Comparison of ENCODE assay signal across 1 cellular context in the genomic region with DNA sequence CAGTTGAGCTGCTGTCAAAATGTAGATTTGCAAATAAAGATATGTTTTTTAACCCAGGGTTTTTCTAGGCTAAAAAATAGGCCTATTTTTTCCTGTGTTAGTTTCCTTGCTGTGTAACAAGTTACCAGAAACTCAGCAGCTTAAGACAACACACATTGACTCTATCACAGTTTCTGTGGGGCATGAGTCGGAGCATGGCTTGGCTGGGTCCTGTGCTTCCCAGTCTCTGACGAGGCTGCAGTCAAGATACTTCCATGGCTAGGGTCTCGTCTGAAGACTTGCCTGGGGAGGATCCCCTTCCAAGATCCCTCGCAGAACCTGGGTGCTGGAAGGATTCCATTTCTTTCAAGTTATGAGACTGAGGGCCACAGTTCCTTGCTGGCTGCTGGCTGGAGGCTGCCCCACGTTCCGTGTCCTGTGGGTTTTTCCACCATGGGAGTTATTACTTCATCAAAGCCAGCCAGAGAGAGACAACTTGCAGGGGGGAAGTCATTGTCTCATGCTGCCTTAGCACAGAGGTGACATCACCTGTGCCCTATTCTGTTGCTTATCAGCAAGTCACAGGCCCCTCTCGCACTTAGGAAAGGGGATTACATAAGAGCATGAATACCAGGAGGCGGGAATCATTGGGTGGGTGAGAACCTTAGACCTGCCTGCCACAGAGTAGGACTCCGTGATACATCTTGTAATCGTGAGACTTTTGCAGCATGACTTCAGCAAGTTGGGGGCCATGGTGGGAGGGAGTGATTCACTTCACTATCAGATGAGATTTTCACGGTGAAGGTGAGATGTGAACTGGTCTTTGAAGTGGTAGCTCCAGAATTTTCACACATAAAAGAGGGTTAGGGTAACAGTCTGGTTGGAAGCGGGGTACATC.
TF ChIP-seq lines count a peak whose summit lies in the region.

No MANE protein-coding gene starts in this region.

TF ChIP-seq in K562, 482 proteins besides CTCF, POLR2A, EP300 and RAD21 (continued from another document and continues in another):
- TF ChIP-seq ZKSCAN8 (CRISPR knock-in tag; IDR thresholded peaks at IDR 0.05) (no peak), RFX5 (IDR thresholded peaks at IDR 0.05; ENCODE audit: low read depth, low read length) (no peak), SMARCE1 (IDR thresholded peaks at IDR 0.05) (peak; percentile 94), KHSRP (IDR thresholded peaks at IDR 0.05) (no peak), ZNF384 (IDR thresholded peaks at IDR 0.05; ENCODE audit: low read depth, low read length) (no peak), EGR1 (conservative IDR thresholded peaks at IDR 0.05) (peak; percentile 37; the same call in 1 of the 2 replicates), JUND (IDR thresholded peaks at IDR 0.05; ENCODE audit: borderline replicate concordance, low read depth, low read length) (peak; percentile 95), JUND (tag; IDR thresholded peaks at IDR 0.05; ENCODE audit: borderline replicate concordance, low read depth, low read length) (peak; percentile 95), SMARCC2 (IDR thresholded peaks at IDR 0.05; ENCODE audit: low read depth) (peak; percentile 85), ATF7 (IDR thresholded peaks at IDR 0.05) (peak; percentile 97), FOXA3 (CRISPR knock-in tag; conservative IDR thresholded peaks at IDR 0.05 in 1 of 2, IDR thresholded peaks at IDR 0.05 in 1 of 2) (no peak), HDAC2 (IDR thresholded peaks at IDR 0.05) (peak; percentile 80; the same call in 1 of the 2 replicates), KLF1 (tag; IDR thresholded peaks at IDR 0.05) (no peak), ATF1 (CRISPR knock-in tag; IDR thresholded peaks at IDR 0.05) (no peak), ATF1 (tag; IDR thresholded peaks at IDR 0.05) (peak; percentile 59), SUPT5H (IDR thresholded peaks at IDR 0.05) (no peak), CCNT2 (IDR thresholded peaks at IDR 0.05; ENCODE audit: borderline replicate concordance, extremely low read depth, insufficient read length, low read depth, low read length) (peak; percentile 71), ARID1B (IDR thresholded peaks at IDR 0.05) (peak; percentile 96), MAZ (CRISPR knock-in tag; conservative IDR thresholded peaks at IDR 0.05 in 1 of 2, IDR thresholded peaks at IDR 0.05 in 1 of 2) (0 out of 4 replicates have a peak, but pooled peaks of 1 of the 2 experiments have one; percentile 61), NRF1 (conservative IDR thresholded peaks at IDR 0.05 in 1 of 2, IDR thresholded peaks at IDR 0.05 in 1 of 2) (no peak), HNRNPH1 (optimal IDR thresholded peaks at IDR 0.05; ENCODE audit: low read depth, low read length) (no peak)
- TF ChIP-seq, protein P1, sequence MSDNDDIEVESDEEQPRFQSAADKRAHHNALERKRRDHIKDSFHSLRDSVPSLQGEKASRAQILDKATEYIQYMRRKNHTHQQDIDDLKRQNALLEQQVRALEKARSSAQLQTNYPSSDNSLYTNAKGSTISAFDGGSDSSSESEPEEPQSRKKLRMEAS (CRISPR knock-in tag; IDR thresholded peaks at IDR 0.05) = peak; percentile 20; the same call in 1 of the 2 replicates
- TF ChIP-seq, protein P2, sequence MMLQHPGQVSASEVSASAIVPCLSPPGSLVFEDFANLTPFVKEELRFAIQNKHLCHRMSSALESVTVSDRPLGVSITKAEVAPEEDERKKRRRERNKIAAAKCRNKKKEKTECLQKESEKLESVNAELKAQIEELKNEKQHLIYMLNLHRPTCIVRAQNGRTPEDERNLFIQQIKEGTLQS (IDR thresholded peaks at IDR 0.05) = peak; percentile 98
- TF ChIP-seq, protein P2 (CRISPR knock-in tag; conservative IDR thresholded peaks at IDR 0.05) = peak; percentile 91; the same call in 1 of the 2 replicates
- TF ChIP-seq, protein P3, sequence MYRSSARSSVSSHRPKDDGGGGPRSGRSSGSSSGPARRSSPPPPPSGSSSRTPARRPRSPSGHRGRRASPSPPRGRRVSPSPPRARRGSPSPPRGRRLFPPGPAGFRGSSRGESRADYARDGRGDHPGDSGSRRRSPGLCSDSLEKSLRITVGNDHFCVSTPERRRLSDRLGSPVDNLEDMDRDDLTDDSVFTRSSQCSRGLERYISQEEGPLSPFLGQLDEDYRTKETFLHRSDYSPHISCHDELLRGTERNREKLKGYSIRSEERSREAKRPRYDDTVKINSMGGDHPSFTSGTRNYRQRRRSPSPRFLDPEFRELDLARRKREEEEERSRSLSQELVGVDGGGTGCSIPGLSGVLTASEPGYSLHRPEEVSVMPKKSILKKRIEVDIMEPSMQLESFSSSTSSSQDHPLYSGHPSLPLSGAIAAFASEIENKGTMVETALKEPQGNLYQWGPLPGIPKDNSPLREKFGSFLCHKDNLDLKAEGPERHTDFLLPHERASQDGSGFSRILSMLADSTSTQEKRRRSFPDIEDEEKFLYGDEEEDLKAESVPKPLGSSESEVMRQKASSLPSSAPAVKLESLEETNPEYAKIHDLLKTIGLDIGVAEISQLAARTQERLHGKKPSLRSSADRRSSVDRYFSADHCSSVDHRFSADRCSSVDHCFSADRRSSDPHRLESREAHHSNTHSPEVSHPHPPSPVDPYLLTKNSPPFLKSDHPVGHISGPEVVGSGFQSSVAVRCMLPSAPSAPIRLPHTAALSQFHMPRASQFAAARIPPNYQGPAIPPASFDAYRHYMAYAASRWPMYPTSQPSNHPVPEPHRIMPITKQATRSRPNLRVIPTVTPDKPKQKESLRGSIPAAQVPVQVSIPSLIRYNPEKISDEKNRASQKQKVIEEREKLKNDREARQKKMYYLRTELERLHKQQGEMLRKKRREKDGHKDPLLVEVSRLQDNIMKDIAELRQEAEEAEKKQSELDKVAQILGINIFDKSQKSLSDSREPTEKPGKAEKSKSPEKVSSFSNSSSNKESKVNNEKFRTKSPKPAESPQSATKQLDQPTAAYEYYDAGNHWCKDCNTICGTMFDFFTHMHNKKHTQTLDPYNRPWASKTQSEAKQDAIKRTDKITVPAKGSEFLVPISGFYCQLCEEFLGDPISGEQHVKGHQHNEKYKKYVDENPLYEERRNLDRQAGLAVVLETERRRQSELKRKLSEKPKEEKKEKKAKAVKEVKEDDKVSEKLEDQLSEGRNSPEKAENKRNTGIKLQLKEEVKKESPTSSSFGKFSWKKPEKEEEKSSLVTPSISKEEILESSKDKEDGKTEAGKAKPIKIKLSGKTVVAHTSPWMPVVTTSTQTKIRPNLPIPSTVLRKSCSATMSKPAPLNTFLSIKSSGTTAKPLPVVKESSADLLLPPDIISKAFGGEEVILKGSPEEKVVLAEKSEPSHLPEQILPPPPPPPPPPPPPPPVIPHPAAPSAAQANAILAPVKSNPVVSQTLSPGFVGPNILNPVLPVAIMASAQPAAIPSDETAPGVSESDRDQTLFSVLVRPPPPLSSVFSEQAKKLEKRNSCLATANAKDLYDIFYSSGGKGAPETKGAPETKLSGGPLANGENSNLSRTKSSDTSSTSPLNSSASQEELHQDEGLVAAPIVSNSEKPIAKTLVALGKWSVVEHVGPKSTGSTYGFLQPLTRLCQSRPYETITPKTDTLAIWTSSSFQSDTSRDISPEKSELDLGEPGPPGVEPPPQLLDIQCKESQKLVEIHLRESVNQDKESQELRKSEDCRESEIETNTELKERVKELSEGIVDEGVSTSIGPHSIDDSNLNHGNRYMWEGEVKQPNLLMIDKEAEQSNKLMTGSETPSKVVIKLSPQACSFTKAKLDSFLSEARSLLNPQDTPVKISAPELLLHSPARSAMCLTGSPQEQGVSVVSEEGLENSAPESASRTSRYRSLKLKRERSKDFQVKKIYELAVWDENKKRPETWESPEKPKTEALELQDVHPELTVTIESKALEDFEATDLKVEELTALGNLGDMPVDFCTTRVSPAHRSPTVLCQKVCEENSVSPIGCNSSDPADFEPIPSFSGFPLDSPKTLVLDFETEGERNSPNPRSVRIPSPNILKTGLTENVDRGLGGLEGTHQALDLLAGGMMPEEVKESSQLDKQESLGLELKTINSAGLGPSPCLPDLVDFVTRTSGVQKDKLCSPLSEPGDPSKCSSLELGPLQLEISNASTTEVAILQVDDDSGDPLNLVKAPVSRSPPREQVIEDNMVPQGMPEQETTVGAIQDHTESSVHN (IDR thresholded peaks at IDR 0.05; ENCODE audit: borderline replicate concordance in 1 of 2, low read depth in 1 of 2) = peak in 1 of 2 experiments; percentile 83; a peak in 2 of 4 replicates
- TF ChIP-seq, protein P4, sequence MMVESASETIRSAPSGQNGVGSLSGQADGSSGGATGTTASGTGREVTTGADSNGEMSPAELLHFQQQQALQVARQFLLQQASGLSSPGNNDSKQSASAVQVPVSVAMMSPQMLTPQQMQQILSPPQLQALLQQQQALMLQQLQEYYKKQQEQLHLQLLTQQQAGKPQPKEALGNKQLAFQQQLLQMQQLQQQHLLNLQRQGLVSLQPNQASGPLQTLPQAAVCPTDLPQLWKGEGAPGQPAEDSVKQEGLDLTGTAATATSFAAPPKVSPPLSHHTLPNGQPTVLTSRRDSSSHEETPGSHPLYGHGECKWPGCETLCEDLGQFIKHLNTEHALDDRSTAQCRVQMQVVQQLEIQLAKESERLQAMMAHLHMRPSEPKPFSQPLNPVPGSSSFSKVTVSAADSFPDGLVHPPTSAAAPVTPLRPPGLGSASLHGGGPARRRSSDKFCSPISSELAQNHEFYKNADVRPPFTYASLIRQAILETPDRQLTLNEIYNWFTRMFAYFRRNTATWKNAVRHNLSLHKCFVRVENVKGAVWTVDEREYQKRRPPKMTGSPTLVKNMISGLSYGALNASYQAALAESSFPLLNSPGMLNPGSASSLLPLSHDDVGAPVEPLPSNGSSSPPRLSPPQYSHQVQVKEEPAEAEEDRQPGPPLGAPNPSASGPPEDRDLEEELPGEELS (CRISPR knock-in tag; IDR thresholded peaks at IDR 0.05; ENCODE audit: borderline replicate concordance) = no peak
- TF ChIP-seq, protein P5, sequence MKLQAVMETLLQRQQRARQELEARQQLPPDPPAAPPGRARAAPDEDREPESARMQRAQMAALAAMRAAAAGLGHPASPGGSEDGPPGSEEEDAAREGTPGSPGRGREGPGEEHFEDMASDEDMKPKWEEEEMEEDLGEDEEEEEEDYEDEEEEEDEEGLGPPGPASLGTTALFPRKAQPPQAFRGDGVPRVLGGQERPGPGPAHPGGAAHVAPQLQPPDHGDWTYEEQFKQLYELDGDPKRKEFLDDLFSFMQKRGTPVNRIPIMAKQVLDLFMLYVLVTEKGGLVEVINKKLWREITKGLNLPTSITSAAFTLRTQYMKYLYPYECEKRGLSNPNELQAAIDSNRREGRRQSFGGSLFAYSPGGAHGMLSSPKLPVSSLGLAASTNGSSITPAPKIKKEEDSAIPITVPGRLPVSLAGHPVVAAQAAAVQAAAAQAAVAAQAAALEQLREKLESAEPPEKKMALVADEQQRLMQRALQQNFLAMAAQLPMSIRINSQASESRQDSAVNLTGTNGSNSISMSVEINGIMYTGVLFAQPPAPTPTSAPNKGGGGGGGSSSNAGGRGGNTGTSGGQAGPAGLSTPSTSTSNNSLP (IDR thresholded peaks at IDR 0.05; ENCODE audit: borderline replicate concordance, low read depth, low read length) = no peak
- TF ChIP-seq, protein P6, sequence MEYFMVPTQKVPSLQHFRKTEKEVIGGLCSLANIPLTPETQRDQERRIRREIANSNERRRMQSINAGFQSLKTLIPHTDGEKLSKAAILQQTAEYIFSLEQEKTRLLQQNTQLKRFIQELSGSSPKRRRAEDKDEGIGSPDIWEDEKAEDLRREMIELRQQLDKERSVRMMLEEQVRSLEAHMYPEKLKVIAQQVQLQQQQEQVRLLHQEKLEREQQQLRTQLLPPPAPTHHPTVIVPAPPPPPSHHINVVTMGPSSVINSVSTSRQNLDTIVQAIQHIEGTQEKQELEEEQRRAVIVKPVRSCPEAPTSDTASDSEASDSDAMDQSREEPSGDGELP (CRISPR knock-in tag; IDR thresholded peaks at IDR 0.05; ENCODE audit: borderline replicate concordance) = peak; percentile 38; the same call in 1 of the 2 replicates
- TF ChIP-seq, protein P7, sequence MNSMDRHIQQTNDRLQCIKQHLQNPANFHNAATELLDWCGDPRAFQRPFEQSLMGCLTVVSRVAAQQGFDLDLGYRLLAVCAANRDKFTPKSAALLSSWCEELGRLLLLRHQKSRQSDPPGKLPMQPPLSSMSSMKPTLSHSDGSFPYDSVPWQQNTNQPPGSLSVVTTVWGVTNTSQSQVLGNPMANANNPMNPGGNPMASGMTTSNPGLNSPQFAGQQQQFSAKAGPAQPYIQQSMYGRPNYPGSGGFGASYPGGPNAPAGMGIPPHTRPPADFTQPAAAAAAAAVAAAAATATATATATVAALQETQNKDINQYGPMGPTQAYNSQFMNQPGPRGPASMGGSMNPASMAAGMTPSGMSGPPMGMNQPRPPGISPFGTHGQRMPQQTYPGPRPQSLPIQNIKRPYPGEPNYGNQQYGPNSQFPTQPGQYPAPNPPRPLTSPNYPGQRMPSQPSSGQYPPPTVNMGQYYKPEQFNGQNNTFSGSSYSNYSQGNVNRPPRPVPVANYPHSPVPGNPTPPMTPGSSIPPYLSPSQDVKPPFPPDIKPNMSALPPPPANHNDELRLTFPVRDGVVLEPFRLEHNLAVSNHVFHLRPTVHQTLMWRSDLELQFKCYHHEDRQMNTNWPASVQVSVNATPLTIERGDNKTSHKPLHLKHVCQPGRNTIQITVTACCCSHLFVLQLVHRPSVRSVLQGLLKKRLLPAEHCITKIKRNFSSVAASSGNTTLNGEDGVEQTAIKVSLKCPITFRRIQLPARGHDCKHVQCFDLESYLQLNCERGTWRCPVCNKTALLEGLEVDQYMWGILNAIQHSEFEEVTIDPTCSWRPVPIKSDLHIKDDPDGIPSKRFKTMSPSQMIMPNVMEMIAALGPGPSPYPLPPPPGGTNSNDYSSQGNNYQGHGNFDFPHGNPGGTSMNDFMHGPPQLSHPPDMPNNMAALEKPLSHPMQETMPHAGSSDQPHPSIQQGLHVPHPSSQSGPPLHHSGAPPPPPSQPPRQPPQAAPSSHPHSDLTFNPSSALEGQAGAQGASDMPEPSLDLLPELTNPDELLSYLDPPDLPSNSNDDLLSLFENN (IDR thresholded peaks at IDR 0.05; ENCODE audit: low read depth in 2 of 2, low read length in 2 of 2) = peak in 1 of 2 experiments; percentile 66; a peak in 2 of 4 replicates
- TF ChIP-seq, protein P8, sequence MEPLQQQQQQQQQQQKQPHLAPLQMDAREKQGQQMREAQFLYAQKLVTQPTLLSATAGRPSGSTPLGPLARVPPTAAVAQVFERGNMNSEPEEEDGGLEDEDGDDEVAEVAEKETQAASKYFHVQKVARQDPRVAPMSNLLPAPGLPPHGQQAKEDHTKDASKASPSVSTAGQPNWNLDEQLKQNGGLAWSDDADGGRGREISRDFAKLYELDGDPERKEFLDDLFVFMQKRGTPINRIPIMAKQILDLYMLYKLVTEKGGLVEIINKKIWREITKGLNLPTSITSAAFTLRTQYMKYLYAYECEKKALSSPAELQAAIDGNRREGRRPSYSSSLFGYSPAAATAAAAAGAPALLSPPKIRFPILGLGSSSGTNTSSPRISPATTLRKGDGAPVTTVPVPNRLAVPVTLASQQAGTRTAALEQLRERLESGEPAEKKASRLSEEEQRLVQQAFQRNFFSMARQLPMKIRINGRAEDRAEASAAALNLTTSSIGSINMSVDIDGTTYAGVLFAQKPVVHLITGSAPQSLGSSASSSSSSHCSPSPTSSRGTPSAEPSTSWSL (CRISPR knock-in tag; IDR thresholded peaks at IDR 0.05; ENCODE audit: borderline replicate concordance) = no peak
- TF ChIP-seq, protein P9, sequence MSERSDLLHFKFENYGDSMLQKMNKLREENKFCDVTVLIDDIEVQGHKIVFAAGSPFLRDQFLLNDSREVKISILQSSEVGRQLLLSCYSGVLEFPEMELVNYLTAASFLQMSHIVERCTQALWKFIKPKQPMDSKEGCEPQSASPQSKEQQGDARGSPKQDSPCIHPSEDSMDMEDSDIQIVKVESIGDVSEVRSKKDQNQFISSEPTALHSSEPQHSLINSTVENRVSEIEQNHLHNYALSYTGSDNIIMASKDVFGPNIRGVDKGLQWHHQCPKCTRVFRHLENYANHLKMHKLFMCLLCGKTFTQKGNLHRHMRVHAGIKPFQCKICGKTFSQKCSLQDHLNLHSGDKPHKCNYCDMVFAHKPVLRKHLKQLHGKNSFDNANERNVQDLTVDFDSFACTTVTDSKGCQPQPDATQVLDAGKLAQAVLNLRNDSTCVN (CRISPR knock-in tag; IDR thresholded peaks at IDR 0.05) = no peak
